19 cellular contexts compared by ENCODE assay signal in the genomic region with DNA sequence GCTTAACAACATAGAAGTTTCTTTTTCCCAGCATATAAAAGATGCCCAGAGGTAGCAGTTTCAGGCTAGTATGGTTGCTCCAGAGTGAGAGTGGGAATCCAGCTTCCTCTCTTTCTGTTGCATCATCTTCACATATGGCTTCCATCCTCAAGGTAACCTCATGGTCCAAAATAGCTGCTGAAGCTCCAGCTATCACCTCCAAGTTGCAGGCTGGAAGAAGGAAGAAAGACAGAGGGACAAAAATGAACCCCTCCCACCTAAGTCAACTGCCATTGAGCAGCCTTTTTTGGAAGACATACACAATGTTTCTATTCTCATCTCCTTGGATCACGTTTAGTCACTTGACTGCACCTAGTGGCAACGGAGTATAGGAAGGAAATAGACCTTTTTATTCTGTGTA. TPM values are rescaled to one million over a fixed set of nuclear protein-coding genes. Genes with fewer than 3 reads are reported as not detected.
"Had no signal": no experiment of that assay in that cellular context is flagged by ENCODE, and none has a peak within 500 bp of the region (broad histone marks: within the 10 kb centered on the region; RNA-seq: fewer than 3 reads in every experiment).

No MANE protein-coding gene starts in this region.

- FAIRE-seq: small intestine had no signal

- H3K4me1 ChIP-seq: foreskin keratinocyte, prostate gland had no signal

- H3K9me3 ChIP-seq: prostate gland had no signal

- H3K9me3 Mint-ChIP-seq: activated CD4-positive, alpha-beta T cell treated with anti-CD3 and anti-CD28 coated beads, Interleukin-2, amount 10 ng/mL, durations not matched to agents 7 days and 5 days; activated naive CD8-positive, alpha-beta T cell treated with anti-CD3 and anti-CD28 coated beads, Interleukin-2, amount 10 ng/mL, durations not matched to agents 7 days and 5 days; activated T-helper 1 cell treated with anti-CD3 and anti-CD28 coated beads, Interleukin-12 subunit alpha, Interleukin-12 subunit beta, Interleukin-2, Interleukin-4 antibody, amounts not matched to agents 30 ng/mL and 10 ng/mL and 1 ng/mL, durations not matched to agents 14 hours and 24 hours and 36 hours had no signal

- H3K27ac Mint-ChIP-seq: activated CD4-positive, alpha-beta T cell treated with anti-CD3 and anti-CD28 coated beads, Interleukin-2, amount 10 ng/mL, durations not matched to agents 7 days and 5 days; activated naive CD8-positive, alpha-beta T cell treated with anti-CD3 and anti-CD28 coated beads, Interleukin-2, amount 10 ng/mL, durations not matched to agents 7 days and 5 days; activated T-helper 1 cell treated with anti-CD3 and anti-CD28 coated beads, Interleukin-12 subunit alpha, Interleukin-12 subunit beta, Interleukin-2, Interleukin-4 antibody, amounts not matched to agents 30 ng/mL and 10 ng/mL and 1 ng/mL, durations not matched to agents 14 hours and 24 hours and 36 hours; nephron progenitor cell had no signal

- H3K27ac ChIP-seq: brain microvascular endothelial cell, foreskin keratinocyte, prostate gland had no signal

- H3K4me3 ChIP-seq: prostate gland had no signal

- H3K36me3 ChIP-seq: brain microvascular endothelial cell, prostate gland had no signal

- H3K4me3 Mint-ChIP-seq: activated CD4-positive, alpha-beta T cell treated with anti-CD3 and anti-CD28 coated beads, Interleukin-2, amount 10 ng/mL, durations not matched to agents 7 days and 5 days; activated naive CD8-positive, alpha-beta T cell treated with anti-CD3 and anti-CD28 coated beads, Interleukin-2, amount 10 ng/mL, durations not matched to agents 7 days and 5 days; activated T-helper 1 cell treated with anti-CD3 and anti-CD28 coated beads, Interleukin-12 subunit alpha, Interleukin-12 subunit beta, Interleukin-2, Interleukin-4 antibody, amounts not matched to agents 30 ng/mL and 10 ng/mL and 1 ng/mL, durations not matched to agents 14 hours and 24 hours and 36 hours; nephron progenitor cell had no signal

- DNase-seq: activated CD4-positive, alpha-beta T cell treated with anti-CD3 and anti-CD28 coated beads, Interleukin-2, amount 10 ng/mL, durations not matched to agents 7 days and 5 days; activated naive CD4-positive, alpha-beta T cell; activated naive CD8-positive, alpha-beta T cell treated with anti-CD3 and anti-CD28 coated beads, Interleukin-2, amount 10 ng/mL, durations not matched to agents 7 days and 5 days; brain microvascular endothelial cell; effector memory CD4-positive, alpha-beta T cell; foreskin keratinocyte; glutamatergic neuron; left ventricle myocardium superior; mesenchymal stem cell; nephron progenitor cell; right cardiac atrium; small intestine; stimulated activated CD4-positive, alpha-beta T cell treated with anti-CD3 and anti-CD28 coated beads, Interleukin-4, amount 100 ng/mL, for 4 hours; stimulated activated CD8-positive, alpha-beta memory T cell treated with anti-CD3 and anti-CD28 coated beads, Interleukin-4, amount 100 ng/mL, for 48 hours; stimulated activated naive CD8-positive, alpha-beta T cell treated with anti-CD3 and anti-CD28 coated beads, Interleukin-15, Interleukin-2, amounts not matched to agents 100 U/mL and 50 U/mL, for 24 hours; T1000 had no signal

RNA-seq across cellular contexts. Expression of a gene that starts 5.3 kb away (rescaled TPM):
- total RNA-seq: foreskin keratinocyte had no signal
- polyA plus RNA-seq: foreskin keratinocyte had no signal

RNA-seq across cellular contexts. Expression of a gene that starts 57.9 kb away (rescaled TPM):
- total RNA-seq: foreskin keratinocyte, kidney epithelial cell had no signal
- polyA plus RNA-seq: foreskin keratinocyte had no signal
